28 cellular contexts compared by ENCODE assay signal in the genomic region with DNA sequence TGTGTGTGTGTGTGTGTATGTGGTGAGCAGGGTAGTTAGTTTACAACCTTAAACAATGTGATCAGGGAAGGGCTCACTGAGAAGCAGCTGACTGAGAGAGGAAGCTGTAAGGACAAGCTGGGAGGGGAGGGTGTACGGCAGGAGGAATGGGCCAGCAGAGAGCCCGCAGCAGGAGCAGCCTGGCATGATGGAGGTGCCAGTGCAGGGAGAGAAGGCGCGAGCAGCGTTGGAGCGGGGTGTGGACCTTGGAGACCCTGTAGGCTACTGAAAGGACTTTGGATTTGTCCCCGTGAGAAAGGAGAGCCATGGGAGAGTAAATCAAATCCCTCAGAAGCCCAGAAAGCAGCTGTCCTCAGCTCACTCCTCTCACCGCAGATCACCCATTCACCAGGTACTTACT. TPM values are rescaled to one million over a fixed set of nuclear protein-coding genes. Genes with fewer than 3 reads are reported as not detected.
"Had no signal": no experiment of that assay in that cellular context is flagged by ENCODE, and none has a peak within 500 bp of the region (broad histone marks: within the 10 kb centered on the region; RNA-seq: fewer than 3 reads in every experiment).

No MANE protein-coding gene starts in this region.

- DNase-seq: activated CD4-positive, alpha-beta T cell treated with anti-CD3 and anti-CD28 coated beads for 1 hour; activated CD4-positive, alpha-beta T cell treated with anti-CD3 and anti-CD28 coated beads, Interleukin-2, amount 10 ng/mL, durations not matched to agents 7 days and 5 days; activated CD8-positive, alpha-beta memory T cell treated with anti-CD3 and anti-CD28 coated beads, Interleukin-2, amount 10 ng/mL, durations not matched to agents 7 days and 5 days; activated CD8-positive, alpha-beta T cell treated with anti-CD3 and anti-CD28 coated beads for 36 hours; activated T-cell treated with anti-CD3 and anti-CD28 coated beads, Interleukin-2, amount 50 U/mL, for 48 hours; anterior cingulate cortex; dermis blood vessel endothelial cell; effector CD4-positive, alpha-beta T cell; foreskin keratinocyte; heart right ventricle; right lobe of liver; stimulated activated CD4-positive, alpha-beta T cell treated with anti-CD3 and anti-CD28 coated beads, Interleukin-4, amount 100 ng/mL, for 24 hours; T-helper 9 cell; upper lobe of right lung had no signal

- H3K4me1 Mint-ChIP-seq: central memory CD8-positive, alpha-beta T cell had no signal

- H3K27me3 ChIP-seq: esophagus muscularis mucosa, foreskin keratinocyte, heart right ventricle, right lobe of liver, upper lobe of right lung had no signal

- H3K36me3 Mint-ChIP-seq: activated CD8-positive, alpha-beta memory T cell treated with anti-CD3 and anti-CD28 coated beads, Interleukin-2, amount 10 ng/mL, durations not matched to agents 7 days and 5 days; activated naive CD8-positive, alpha-beta T cell; memory B cell; stimulated activated effector memory CD8-positive, alpha-beta T cell treated with anti-CD3 and anti-CD28 coated beads, Interleukin-12 subunit alpha, Interleukin-12 subunit beta, amount 100 ng/mL, for 72 hours had no signal

- H3K4me3 ChIP-seq: esophagus muscularis mucosa, heart right ventricle, right lobe of liver, skin epidermis, upper lobe of right lung had no signal

- H3K27ac Mint-ChIP-seq: activated CD4-positive, alpha-beta T cell treated with anti-CD3 and anti-CD28 coated beads, Interleukin-2, amount 10 ng/mL, durations not matched to agents 7 days and 5 days; activated CD8-positive, alpha-beta memory T cell treated with anti-CD3 and anti-CD28 coated beads, Interleukin-2, amount 10 ng/mL, durations not matched to agents 7 days and 5 days; activated CD8-positive, alpha-beta T cell treated with anti-CD3 and anti-CD28 coated beads for 36 hours; activated naive CD8-positive, alpha-beta T cell; activated T-helper 2 cell treated with anti-CD3 and anti-CD28 coated beads, Interferon-gamma antibody, Interleukin-2, Interleukin-4, amounts not matched to agents 10 μg/mL and 5 μg/mL and 100 μg/mL, durations not matched to agents 14 hours and 24 hours and 36 hours; memory B cell; nephron; stimulated activated effector memory CD8-positive, alpha-beta T cell treated with anti-CD3 and anti-CD28 coated beads, Interleukin-12 subunit alpha, Interleukin-12 subunit beta, amount 100 ng/mL, for 72 hours; stimulated activated naive CD8-positive, alpha-beta T cell treated with anti-CD3 and anti-CD28 coated beads, Interleukin-15, Interleukin-2, amounts not matched to agents 100 ng/mL and 50 ng/mL, for 24 hours; T-helper 1 cell treated with Interleukin-12 subunit alpha and Interleukin-12 subunit beta and Interleukin-4 antibody, amounts not matched to agents 30 μg/mL and 1 μg/mL, for 36 hours had no signal

- H3K36me3 ChIP-seq: esophagus muscularis mucosa, heart right ventricle, right lobe of liver, upper lobe of right lung had no signal

- H3K27me3 Mint-ChIP-seq: activated CD4-positive, alpha-beta T cell treated with anti-CD3 and anti-CD28 coated beads, Interleukin-2, amount 10 ng/mL, durations not matched to agents 7 days and 5 days; activated CD8-positive, alpha-beta memory T cell treated with anti-CD3 and anti-CD28 coated beads, Interleukin-2, amount 10 ng/mL, durations not matched to agents 7 days and 5 days; activated CD8-positive, alpha-beta T cell treated with anti-CD3 and anti-CD28 coated beads for 36 hours; activated naive CD8-positive, alpha-beta T cell; central memory CD8-positive, alpha-beta T cell; stimulated activated naive CD8-positive, alpha-beta T cell treated with anti-CD3 and anti-CD28 coated beads, Interleukin-15, Interleukin-2, amounts not matched to agents 100 ng/mL and 50 ng/mL, for 24 hours had no signal

- ATAC-seq: activated CD8-positive, alpha-beta memory T cell treated with anti-CD3 and anti-CD28 coated beads, Interleukin-2, amount 10 ng/mL, durations not matched to agents 7 days and 5 days; activated CD8-positive, alpha-beta T cell treated with anti-CD3 and anti-CD28 coated beads for 36 hours; foreskin keratinocyte; heart right ventricle; right lobe of liver; stimulated activated effector memory CD8-positive, alpha-beta T cell treated with anti-CD3 and anti-CD28 coated beads, Interleukin-12 subunit alpha, Interleukin-12 subunit beta, amount 100 ng/mL, for 72 hours; upper lobe of right lung had no signal

- H3K4me1 ChIP-seq: foreskin keratinocyte, right lobe of liver had no signal

- H3K4me3 Mint-ChIP-seq: activated CD4-positive, alpha-beta T cell treated with anti-CD3 and anti-CD28 coated beads, Interleukin-2, amount 10 ng/mL, durations not matched to agents 7 days and 5 days; activated CD8-positive, alpha-beta memory T cell treated with anti-CD3 and anti-CD28 coated beads, Interleukin-2, amount 10 ng/mL, durations not matched to agents 7 days and 5 days; activated CD8-positive, alpha-beta T cell treated with anti-CD3 and anti-CD28 coated beads for 36 hours; activated naive CD8-positive, alpha-beta T cell; central memory CD8-positive, alpha-beta T cell; memory B cell; nephron; stimulated activated effector memory CD8-positive, alpha-beta T cell treated with anti-CD3 and anti-CD28 coated beads, Interleukin-12 subunit alpha, Interleukin-12 subunit beta, amount 100 ng/mL, for 72 hours; stimulated activated naive CD8-positive, alpha-beta T cell treated with anti-CD3 and anti-CD28 coated beads, Interleukin-15, Interleukin-2, amounts not matched to agents 100 ng/mL and 50 ng/mL, for 24 hours; T-helper 1 cell treated with Interleukin-12 subunit alpha and Interleukin-12 subunit beta and Interleukin-4 antibody, amounts not matched to agents 30 μg/mL and 1 μg/mL, for 36 hours had no signal

- H3K9me3 ChIP-seq: esophagus muscularis mucosa, right lobe of liver, upper lobe of right lung had no signal

- H3K27ac ChIP-seq: esophagus muscularis mucosa, foreskin keratinocyte, heart right ventricle, right lobe of liver, skin epidermis, upper lobe of right lung had no signal

- H3K9me3 Mint-ChIP-seq: activated CD4-positive, alpha-beta T cell treated with anti-CD3 and anti-CD28 coated beads, Interleukin-2, amount 10 ng/mL, durations not matched to agents 7 days and 5 days; activated CD8-positive, alpha-beta T cell treated with anti-CD3 and anti-CD28 coated beads for 36 hours; activated T-helper 2 cell treated with anti-CD3 and anti-CD28 coated beads, Interferon-gamma antibody, Interleukin-2, Interleukin-4, amounts not matched to agents 10 μg/mL and 5 μg/mL and 100 μg/mL, durations not matched to agents 14 hours and 24 hours and 36 hours; central memory CD8-positive, alpha-beta T cell; memory B cell; stimulated activated effector memory CD8-positive, alpha-beta T cell treated with anti-CD3 and anti-CD28 coated beads, Interleukin-12 subunit alpha, Interleukin-12 subunit beta, amount 100 ng/mL, for 72 hours; stimulated activated naive CD8-positive, alpha-beta T cell treated with anti-CD3 and anti-CD28 coated beads, Interleukin-15, Interleukin-2, amounts not matched to agents 100 ng/mL and 50 ng/mL, for 24 hours; T-helper 1 cell treated with Interleukin-12 subunit alpha and Interleukin-12 subunit beta and Interleukin-4 antibody, amounts not matched to agents 30 μg/mL and 1 μg/mL, for 36 hours had no signal

RNA-seq across cellular contexts. Expression of gene FAM209B, which starts 18.5 kb away (rescaled TPM):
- total RNA-seq: dermis blood vessel endothelial cell, kidney epithelial cell, renal cortical epithelial cell, subcutaneous adipose tissue, upper lobe of right lung had no signal

RNA-seq across cellular contexts. Expression of gene FAM209A, which starts 27.0 kb away (rescaled TPM):
- total RNA-seq: bronchial epithelial cell, dermis blood vessel endothelial cell, foreskin keratinocyte, heart right ventricle, kidney epithelial cell, renal cortical epithelial cell had no signal
